25 cellular contexts compared by ENCODE assay signal in the genomic region with DNA sequence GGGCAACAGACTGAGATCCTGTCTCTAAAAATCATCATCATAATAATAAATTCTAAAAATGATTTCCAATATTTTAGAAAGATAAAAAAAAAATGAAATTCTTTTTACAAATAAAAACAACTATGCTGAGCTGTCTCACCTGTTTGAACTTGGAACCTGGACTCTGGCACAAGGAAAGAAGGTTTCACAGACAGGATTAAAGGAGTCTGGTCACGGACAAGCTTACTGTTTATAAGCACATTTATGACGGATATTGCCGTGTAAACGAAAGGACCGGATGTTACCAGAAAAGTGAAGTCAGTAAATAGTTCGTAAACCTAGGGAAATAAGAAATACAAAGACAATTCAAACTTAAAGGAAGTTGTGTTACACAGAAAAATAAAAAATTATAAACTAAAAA.
"Had no signal": no experiment of that assay in that cellular context is flagged by ENCODE, and none has a peak within 500 bp of the region (broad histone marks: within the 10 kb centered on the region; RNA-seq: fewer than 3 reads in every experiment).

No MANE protein-coding gene starts in this region.

- H3K36me3 ChIP-seq: brain microvascular endothelial cell, esophagus squamous epithelium had no signal

- H3K27ac ChIP-seq: brain microvascular endothelial cell, epithelial cell of prostate, esophagus squamous epithelium, WERI-Rb-1 had no signal

- H3K9me3 ChIP-seq: esophagus squamous epithelium had no signal

- DNase-seq: activated B cell treated with CpG ODN at 0.5 μM for 24 hours; activated CD4-positive, alpha-beta T cell treated with anti-CD3 and anti-CD28 coated beads for 48 hours; activated CD4-positive, alpha-beta T cell treated with anti-CD3 and anti-CD28 coated beads, Interleukin-2, amount 50 U/mL, for 1 hour; activated CD4-positive, alpha-beta T cell treated with anti-CD3 and anti-CD28 coated beads, Interleukin-2, amount 50 U/mL, for 48 hours; activated CD8-positive, alpha-beta T cell treated with anti-CD3 and anti-CD28 coated beads for 36 hours; activated effector memory CD4-positive, alpha-beta T cell treated with Interleukin-2 at 50 U/mL for 16 hours; activated gamma-delta T cell treated with Interleukin-2 at 50 U/mL for 16 hours; activated naive CD4-positive, alpha-beta T cell treated with anti-CD3 and anti-CD28 coated beads, Interleukin-2, amount 50 U/mL, for 16 hours; activated naive CD4-positive, alpha-beta T cell treated with Interleukin-2 at 50 U/mL for 16 hours; activated T-cell treated with anti-CD3 and anti-CD28 coated beads, Interleukin-2, amount 50 U/mL, for 4 hours; amniotic stem cell; anterior cingulate cortex; brain microvascular endothelial cell; effector CD8-positive, alpha-beta T cell; esophagus squamous epithelium; foreskin fibroblast; head of caudate nucleus; T-helper 2 cell; WERI-Rb-1 had no signal

- H3K4me1 ChIP-seq: esophagus squamous epithelium had no signal

- H3K4me3 ChIP-seq: esophagus squamous epithelium had no signal

- H3K27me3 ChIP-seq: brain microvascular endothelial cell, esophagus squamous epithelium had no signal

- FAIRE-seq: astrocyte, bronchial epithelial cell, endometrium, endothelial cell of umbilical vein, frontal cortex had no signal
